Comparison of ENCODE assay signal across 12 cellular contexts in the genomic region with DNA sequence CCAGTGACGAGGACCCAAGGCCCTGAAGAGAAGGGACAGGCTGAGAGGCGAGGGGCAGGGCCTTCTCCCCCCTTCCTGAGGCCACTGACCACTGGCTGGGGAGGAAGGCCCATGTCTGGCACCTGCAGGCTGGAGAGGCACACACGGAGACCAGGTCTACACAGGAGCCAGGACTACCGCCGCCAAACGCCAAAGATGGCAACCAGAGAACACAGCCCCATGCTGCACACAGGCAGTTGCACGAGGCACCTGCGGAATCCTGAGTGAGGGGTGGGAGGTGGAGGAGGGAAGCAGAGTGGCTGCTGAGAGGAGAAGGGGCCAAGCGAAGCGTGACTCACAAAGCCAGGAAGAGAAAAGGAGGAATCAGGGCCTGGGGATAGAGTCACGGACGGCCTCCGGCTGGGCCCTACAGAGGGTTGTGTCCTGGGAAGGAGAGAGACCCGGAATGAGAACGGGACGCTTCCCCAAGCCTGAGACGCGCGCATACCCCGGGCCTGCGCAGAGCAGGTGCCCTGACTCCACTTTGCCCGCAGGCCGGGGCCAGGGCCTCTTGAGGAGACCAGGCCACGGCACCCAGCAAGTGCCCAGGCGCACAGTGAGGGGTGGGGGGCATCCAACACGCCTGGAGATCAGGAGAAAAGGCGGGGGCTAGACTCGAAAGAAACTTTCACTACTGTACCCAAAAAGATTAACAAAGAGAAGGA. TPM values are rescaled to one million over a fixed set of nuclear protein-coding genes. Genes with fewer than 3 reads are reported as not detected.
DNase-seq lines count a peak whose midpoint lies in the region; ATAC-seq and TF ChIP-seq lines count a peak whose summit lies in the region.
"Had no signal": no experiment of that assay in that cellular context is flagged by ENCODE, and none has a peak within 500 bp of the region (broad histone marks: within the 10 kb centered on the region; RNA-seq: fewer than 3 reads in every experiment).

No MANE protein-coding gene starts in this region.

- CTCF ChIA-PET in activated CD4-positive, alpha-beta T cell treated with anti-CD3 and anti-CD28 coated beads for 36 hours (lab: Charles Lee), result no interaction called here
- CTCF ChIA-PET in activated CD8-positive, alpha-beta T cell treated with anti-CD3 and anti-CD28 coated beads for 36 hours (lab: Charles Lee), result interaction anchor here (1.3 kb wide), 1 partner anchor 36 kb away, joined by 3 read pairs; no protein-coding TSS in a partner anchor

- POLR2A ChIA-PET in activated CD4-positive, alpha-beta T cell treated with anti-CD3 and anti-CD28 coated beads for 36 hours (lab: Charles Lee), result no interaction called here
- POLR2A ChIA-PET in activated CD8-positive, alpha-beta T cell treated with anti-CD3 and anti-CD28 coated beads for 36 hours (lab: Charles Lee), result no interaction called here

- no peak for TF ChIP-seq CTCF in activated CD8-positive, alpha-beta T cell treated with anti-CD3 and anti-CD28 coated beads for 36 hours (IDR thresholded peaks at IDR 0.05)

- no peak for ATAC-seq in activated CD4-positive, alpha-beta T cell treated with anti-CD3 and anti-CD28 coated beads for 36 hours
- no peak for ATAC-seq in activated CD8-positive, alpha-beta T cell treated with anti-CD3 and anti-CD28 coated beads for 36 hours
- no peak for ATAC-seq in stimulated activated effector memory CD8-positive, alpha-beta T cell treated with anti-CD3 and anti-CD28 coated beads, Interleukin-12 subunit alpha, Interleukin-12 subunit beta, amount 100 ng/mL, for 72 hours
- ATAC-seq in GM18861 (IDR thresholded peaks at IDR 0.05; ENCODE audit: unreplicated experiment), result no peak
- ATAC-seq: A549 had no signal

- peak overlapping the region; percentile 97 for H3K27ac Mint-ChIP-seq in activated CD4-positive, alpha-beta T cell treated with anti-CD3 and anti-CD28 coated beads for 36 hours
- peak overlapping the region; percentile 95 for H3K27ac Mint-ChIP-seq in activated CD8-positive, alpha-beta T cell treated with anti-CD3 and anti-CD28 coated beads for 36 hours
- peak overlapping the region; percentile 89 for H3K27ac Mint-ChIP-seq in stimulated activated effector memory CD8-positive, alpha-beta T cell treated with anti-CD3 and anti-CD28 coated beads, Interleukin-12 subunit alpha, Interleukin-12 subunit beta, amount 100 ng/mL, for 72 hours

- H3K4me1 Mint-ChIP-seq in activated CD4-positive, alpha-beta T cell treated with anti-CD3 and anti-CD28 coated beads for 36 hours, result peaks cover 11% of the 10 kb centered on the region
- peaks cover 26% of the 10 kb centered on the region for H3K4me1 Mint-ChIP-seq in activated CD8-positive, alpha-beta T cell treated with anti-CD3 and anti-CD28 coated beads for 36 hours (ENCODE audit: low read depth)
- peaks cover 24% of the 10 kb centered on the region for H3K4me1 Mint-ChIP-seq in stimulated activated effector memory CD8-positive, alpha-beta T cell treated with anti-CD3 and anti-CD28 coated beads, Interleukin-12 subunit alpha, Interleukin-12 subunit beta, amount 100 ng/mL, for 72 hours

- no peaks in the 10 kb centered on the region for H3K27me3 Mint-ChIP-seq in activated CD4-positive, alpha-beta T cell treated with anti-CD3 and anti-CD28 coated beads for 36 hours
- no peaks in the 10 kb centered on the region for H3K27me3 Mint-ChIP-seq in activated CD8-positive, alpha-beta T cell treated with anti-CD3 and anti-CD28 coated beads for 36 hours

- intact Hi-C loops in activated CD4-positive, alpha-beta T cell treated with anti-CD3 and anti-CD28 coated beads for 36 hours (cut with DNase I, micrococcal nuclease), result loop anchor here in 1 of 2 experiments (5.0 kb wide), 1 partner anchor 36 kb away; a partner anchor contains a TSS
- intact Hi-C loops in activated CD8-positive, alpha-beta T cell treated with anti-CD3 and anti-CD28 coated beads for 36 hours (cut with micrococcal nuclease), result no loop called here

- no peak for DNase-seq in activated CD4-positive, alpha-beta T cell treated with anti-CD3 and anti-CD28 coated beads for 36 hours
- DNase-seq in activated CD4-positive, alpha-beta T cell treated with anti-CD3 and anti-CD28 coated beads, Interleukin-2, amount 50 U/mL, for 4 hours, result no peak
- no peak for DNase-seq in activated CD8-positive, alpha-beta T cell treated with anti-CD3 and anti-CD28 coated beads for 36 hours
- DNase-seq in iPS-NIHi7 (ENCODE audit: extremely low spot score) (peak; percentile 37), NCI-H146 treated with DMSO at 0.1 percent for 48 hours (lab: John Stamatoyannopoulos, UW; ENCODE audit: unreplicated experiment) (no peak), NCI-H510A treated with DMSO at 0.1 percent for 48 hours (lab: John Stamatoyannopoulos, UW) (no peak)
- no peak for DNase-seq in stimulated activated effector memory CD8-positive, alpha-beta T cell treated with anti-CD3 and anti-CD28 coated beads, Interleukin-12 subunit alpha, Interleukin-12 subunit beta, amount 100 ng/mL, for 72 hours (ENCODE audit: low spot score in 2 of 2)
- DNase-seq: DMS79 treated with DMSO at 0.1 percent for 48 hours, foreskin keratinocyte, NCI-H1092 treated with DMSO at 0.1 percent for 48 hours had no signal

- no peak overlapping the region for H3K4me3 Mint-ChIP-seq in activated CD4-positive, alpha-beta T cell treated with anti-CD3 and anti-CD28 coated beads for 36 hours
- peak overlapping the region; percentile 53 for H3K4me3 Mint-ChIP-seq in activated CD8-positive, alpha-beta T cell treated with anti-CD3 and anti-CD28 coated beads for 36 hours
- H3K4me3 Mint-ChIP-seq in stimulated activated effector memory CD8-positive, alpha-beta T cell treated with anti-CD3 and anti-CD28 coated beads, Interleukin-12 subunit alpha, Interleukin-12 subunit beta, amount 100 ng/mL, for 72 hours, result peak overlapping the region; percentile 51

- no peaks in the 10 kb centered on the region for H3K9me3 Mint-ChIP-seq in activated CD4-positive, alpha-beta T cell treated with anti-CD3 and anti-CD28 coated beads for 36 hours (ENCODE audit: low read depth)
- no peaks in the 10 kb centered on the region for H3K9me3 Mint-ChIP-seq in activated CD8-positive, alpha-beta T cell treated with anti-CD3 and anti-CD28 coated beads for 36 hours
- H3K9me3 Mint-ChIP-seq in stimulated activated effector memory CD8-positive, alpha-beta T cell treated with anti-CD3 and anti-CD28 coated beads, Interleukin-12 subunit alpha, Interleukin-12 subunit beta, amount 100 ng/mL, for 72 hours, result no peaks in the 10 kb centered on the region

- peaks cover 33% of the 10 kb centered on the region for H3K36me3 Mint-ChIP-seq in activated CD4-positive, alpha-beta T cell treated with anti-CD3 and anti-CD28 coated beads for 36 hours (ENCODE audit: low read depth)
- peaks cover 49% of the 10 kb centered on the region for H3K36me3 Mint-ChIP-seq in activated CD8-positive, alpha-beta T cell treated with anti-CD3 and anti-CD28 coated beads for 36 hours (ENCODE audit: low read depth)
- peaks cover 75% of the 10 kb centered on the region for H3K36me3 Mint-ChIP-seq in stimulated activated effector memory CD8-positive, alpha-beta T cell treated with anti-CD3 and anti-CD28 coated beads, Interleukin-12 subunit alpha, Interleukin-12 subunit beta, amount 100 ng/mL, for 72 hours

RNA-seq across cellular contexts. Expression of a gene that starts 28.7 kb away (rescaled TPM):
- total RNA-seq in activated CD4-positive, alpha-beta T cell treated with anti-CD3 and anti-CD28 coated beads for 36 hours, result 10 to 100 TPM in 1 of 2 experiments, 1 to 10 TPM in 1; 5.6 to 12.8 TPM
- total RNA-seq in activated CD8-positive, alpha-beta T cell treated with anti-CD3 and anti-CD28 coated beads for 36 hours, result 10 to 100 TPM; 11.5 to 13.6 TPM

RNA-seq across cellular contexts. Expression of a gene that starts 37.7 kb away (rescaled TPM):
- 10 to 100 TPM; 26.8 to 33.0 TPM for total RNA-seq in activated CD4-positive, alpha-beta T cell treated with anti-CD3 and anti-CD28 coated beads for 36 hours
- 10 to 100 TPM; 32.0 to 32.7 TPM for total RNA-seq in activated CD8-positive, alpha-beta T cell treated with anti-CD3 and anti-CD28 coated beads for 36 hours

RNA-seq across cellular contexts. Expression of a gene that starts 46.3 kb away (rescaled TPM):
- 10 to 100 TPM; 49.7 to 62.1 TPM for total RNA-seq in activated CD4-positive, alpha-beta T cell treated with anti-CD3 and anti-CD28 coated beads for 36 hours
- 10 to 100 TPM; 55.3 to 58.1 TPM for total RNA-seq in activated CD8-positive, alpha-beta T cell treated with anti-CD3 and anti-CD28 coated beads for 36 hours
